In the genomic region with DNA sequence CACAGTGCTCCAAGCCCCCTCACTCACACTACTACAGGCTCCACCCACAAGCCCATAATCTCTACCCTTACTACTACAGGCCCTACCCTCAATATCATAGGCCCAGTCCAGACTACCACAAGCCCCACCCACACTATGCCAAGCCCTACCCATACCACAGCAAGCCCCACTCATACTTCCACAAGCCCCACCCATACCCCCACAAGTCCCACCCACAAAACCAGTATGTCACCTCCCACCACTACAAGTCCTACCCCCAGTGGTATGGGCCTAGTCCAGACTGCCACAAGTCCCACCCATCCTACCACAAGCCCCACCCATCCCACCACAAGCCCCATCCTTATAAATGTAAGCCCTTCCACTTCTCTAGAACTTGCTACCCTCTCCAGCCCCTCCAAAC, we compare ENCODE assay signal across 8 cellular contexts. TPM values are rescaled to one million over a fixed set of nuclear protein-coding genes. Genes with fewer than 3 reads are reported as not detected.
DNase-seq lines count a peak whose midpoint lies in the region; ATAC-seq and TF ChIP-seq lines count a peak whose summit lies in the region.

No MANE protein-coding gene starts in this region.

- H3K27ac ChIP-seq in A673 (ENCODE audit: low read depth, low read length, poor library complexity, severe bottlenecking) = no peak overlapping the region
- H3K27ac ChIP-seq in GM23338 (ENCODE audit: low read depth) = no peak overlapping the region
- no peak overlapping the region for H3K27ac ChIP-seq in testis

- H3K4me2 ChIP-seq in GM23338 = no peak overlapping the region

- no peak for TF ChIP-seq POLR2A in testis (IDR thresholded peaks at IDR 0.05)

- intact Hi-C loops in A673 (cut with micrococcal nuclease; ENCODE audit: unreplicated experiment) = no loop called here
- intact Hi-C loops in testis (cut with DNase I; ENCODE audit: low total_unique reads) = loop anchor here (10.0 kb wide), 1 partner anchor 102 kb away; the partner anchor contains the start of gene CARMIL2

- TF ChIP-seq CTCF in A673 (conservative IDR thresholded peaks at IDR 0.05; ENCODE audit: low read depth, low read length) (no peak), GM23338 (conservative IDR thresholded peaks at IDR 0.05; ENCODE audit: low read depth in 2 of 2) (no peak), testis (IDR thresholded peaks at IDR 0.05) (no peak)

- H3K27me3 Mint-ChIP-seq in GM23338 (ENCODE audit: insufficient read depth, low read depth, poor library complexity) = peaks cover 58% of the 10 kb centered on the region
- H3K27me3 Mint-ChIP-seq in immature natural killer cell (ENCODE audit: low read depth in 3 of 3) = peaks cover 2 to 8% (median 4%) of the 10 kb centered on the region in 3 donors

- CTCF ChIA-PET in A673 (lab: Charles Lee) = no interaction called here

- H3K27ac Mint-ChIP-seq in GM23338 (no peak overlapping the region), immature natural killer cell (peak overlapping the region; percentile 40 to 90 (median 82))

- no TSS peak for BruUV-seq in A673 (replicated peaks; lab: Mats Ljungman, UMichigan)

- peaks cover 12% of the 10 kb centered on the region for H3K36me3 Mint-ChIP-seq in GM23338 (ENCODE audit: low read depth)
- H3K36me3 Mint-ChIP-seq in immature natural killer cell = peaks cover 0 to 14% (median 5%) of the 10 kb centered on the region in 3 donors

- no peak overlapping the region for H3K4me3 ChIP-seq in A673 (ENCODE audit: low read depth, low read length, poor library complexity, severe bottlenecking)
- no peak overlapping the region for H3K4me3 ChIP-seq in GM23338
- no peak overlapping the region for H3K4me3 ChIP-seq in testis

- POLR2A ChIA-PET in A673 (lab: Charles Lee; ENCODE audit: low non-redundant PET) = no interaction called here

- peaks cover 5% of the 10 kb centered on the region; the same call in 1 of the 2 replicates for H3F3A ChIP-seq in GM23338 (replicated peaks; ENCODE audit: low read depth)

- no peaks in the 10 kb centered on the region for H3K9me2 ChIP-seq in GM23338 (ENCODE audit: insufficient read depth)

- H4K20me1 ChIP-seq in GM23338 (replicated peaks; ENCODE audit: insufficient read depth) = peaks cover 5% of the 10 kb centered on the region

- DNase-seq in A673 (ENCODE audit: low spot score) = peak; percentile 83
- peak; percentile 32 for DNase-seq in GM23338 (ENCODE audit: low spot score)
- DNase-seq in SIG-M5 (lab: John Stamatoyannopoulos, UW) = peak; percentile 21
- peak; percentile 87 for DNase-seq in activated effector memory CD4-positive, alpha-beta T cell treated with anti-CD3 and anti-CD28 coated beads, Interleukin-2, amount 50 U/mL, for 16 hours
- DNase-seq in immature natural killer cell = peak; percentile 80 to 84 (median 81)
- peak; percentile 74 for DNase-seq in stimulated activated naive CD8-positive, alpha-beta T cell treated with anti-CD3 and anti-CD28 coated beads, Interleukin-15, Interleukin-2, amounts not matched to agents 100 U/mL and 50 U/mL, for 24 hours
- no peak for DNase-seq in testis
- no peak for DNase-seq in NCI-H345 treated with DMSO at 0.1 percent for 48 hours (lab: John Stamatoyannopoulos, UW; ENCODE audit: unreplicated experiment)

- H3K9me3 ChIP-seq in A673 (ENCODE audit: low read depth, low read length, poor library complexity, severe bottlenecking) (no peaks in the 10 kb centered on the region), testis (no peaks in the 10 kb centered on the region)

- no peaks in the 10 kb centered on the region; the same call in 2 of the 3 replicates for H3K9me3 Mint-ChIP-seq in GM23338
- H3K9me3 Mint-ChIP-seq in immature natural killer cell = no peaks in the 10 kb centered on the region

- no peak overlapping the region for H2AFZ ChIP-seq in GM23338

- peaks cover 24% of the 10 kb centered on the region for H3K4me1 Mint-ChIP-seq in GM23338
- H3K4me1 Mint-ChIP-seq in immature natural killer cell = peaks cover 31 to 35% of the 10 kb centered on the region in 2 donors

- H3K27me3 ChIP-seq in A673 (replicated peaks; ENCODE audit: insufficient read depth, low read depth, low read length, poor library complexity) = peaks cover 8% of the 10 kb centered on the region
- H3K27me3 ChIP-seq in GM23338 (ENCODE audit: insufficient read depth) = peaks cover 42% of the 10 kb centered on the region
- no peaks in the 10 kb centered on the region for H3K27me3 ChIP-seq in testis

- H3K4me3 Mint-ChIP-seq in GM23338 (no peak overlapping the region; the same call in 2 of the 3 replicates), immature natural killer cell (no peak overlapping the region)

- H3K36me3 ChIP-seq in A673 (ENCODE audit: insufficient read depth, low read length, poor library complexity, severe bottlenecking) (peaks cover 8% of the 10 kb centered on the region), GM23338 (ENCODE audit: insufficient read depth) (no peaks in the 10 kb centered on the region), testis (ENCODE audit: low read depth, missing control alignments) (no peaks in the 10 kb centered on the region)

- peak; percentile 35 for ATAC-seq in GM23338
- ATAC-seq in stimulated activated naive CD8-positive, alpha-beta T cell treated with anti-CD3 and anti-CD28 coated beads, Interleukin-15, Interleukin-2, amounts not matched to agents 100 U/mL and 50 U/mL, for 24 hours = peak; percentile 73

- peaks cover 10% of the 10 kb centered on the region for H3K4me1 ChIP-seq in A673 (ENCODE audit: insufficient read depth, low read length, poor library complexity, severe bottlenecking)
- no peaks in the 10 kb centered on the region; the same call in 1 of the 2 replicates for H3K4me1 ChIP-seq in GM23338 (ENCODE audit: insufficient read depth)
- H3K4me1 ChIP-seq in testis = peaks cover 26% of the 10 kb centered on the region

- no peaks in the 10 kb centered on the region for H3K79me2 ChIP-seq in GM23338 (replicated peaks; ENCODE audit: insufficient read depth)

TF ChIP-seq in GM23338, 12 proteins besides CTCF, POLR2A, EP300 and RAD21 (continues in another document):
- TF ChIP-seq POLR2AphosphoS5 (IDR thresholded peaks at IDR 0.05; ENCODE audit: low read depth) (no peak), EZH2 (IDR thresholded peaks at IDR 0.05; ENCODE audit: low read depth, unreplicated experiment) (no peak), STAT1 (IDR thresholded peaks at IDR 0.05; ENCODE audit: unreplicated experiment) (no peak), EZH2phosphoT487 (IDR thresholded peaks at IDR 0.05; ENCODE audit: unreplicated experiment) (no peak), JUNB (IDR thresholded peaks at IDR 0.05; ENCODE audit: unreplicated experiment) (no peak), ZNF114 (CRISPR knock-in tag; IDR thresholded peaks at IDR 0.05) (no peak), CREB1 (CRISPR knock-in tag; IDR thresholded peaks at IDR 0.05; ENCODE audit: low read depth) (no peak)
- TF ChIP-seq, protein P1, sequence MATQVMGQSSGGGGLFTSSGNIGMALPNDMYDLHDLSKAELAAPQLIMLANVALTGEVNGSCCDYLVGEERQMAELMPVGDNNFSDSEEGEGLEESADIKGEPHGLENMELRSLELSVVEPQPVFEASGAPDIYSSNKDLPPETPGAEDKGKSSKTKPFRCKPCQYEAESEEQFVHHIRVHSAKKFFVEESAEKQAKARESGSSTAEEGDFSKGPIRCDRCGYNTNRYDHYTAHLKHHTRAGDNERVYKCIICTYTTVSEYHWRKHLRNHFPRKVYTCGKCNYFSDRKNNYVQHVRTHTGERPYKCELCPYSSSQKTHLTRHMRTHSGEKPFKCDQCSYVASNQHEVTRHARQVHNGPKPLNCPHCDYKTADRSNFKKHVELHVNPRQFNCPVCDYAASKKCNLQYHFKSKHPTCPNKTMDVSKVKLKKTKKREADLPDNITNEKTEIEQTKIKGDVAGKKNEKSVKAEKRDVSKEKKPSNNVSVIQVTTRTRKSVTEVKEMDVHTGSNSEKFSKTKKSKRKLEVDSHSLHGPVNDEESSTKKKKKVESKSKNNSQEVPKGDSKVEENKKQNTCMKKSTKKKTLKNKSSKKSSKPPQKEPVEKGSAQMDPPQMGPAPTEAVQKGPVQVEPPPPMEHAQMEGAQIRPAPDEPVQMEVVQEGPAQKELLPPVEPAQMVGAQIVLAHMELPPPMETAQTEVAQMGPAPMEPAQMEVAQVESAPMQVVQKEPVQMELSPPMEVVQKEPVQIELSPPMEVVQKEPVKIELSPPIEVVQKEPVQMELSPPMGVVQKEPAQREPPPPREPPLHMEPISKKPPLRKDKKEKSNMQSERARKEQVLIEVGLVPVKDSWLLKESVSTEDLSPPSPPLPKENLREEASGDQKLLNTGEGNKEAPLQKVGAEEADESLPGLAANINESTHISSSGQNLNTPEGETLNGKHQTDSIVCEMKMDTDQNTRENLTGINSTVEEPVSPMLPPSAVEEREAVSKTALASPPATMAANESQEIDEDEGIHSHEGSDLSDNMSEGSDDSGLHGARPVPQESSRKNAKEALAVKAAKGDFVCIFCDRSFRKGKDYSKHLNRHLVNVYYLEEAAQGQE (IDR thresholded peaks at IDR 0.05; ENCODE audit: unreplicated experiment) = no peak

RNA-seq across cellular contexts. Expression of gene RIPOR1, which starts 13.8 kb away (rescaled TPM):
- total RNA-seq in A673 (2021) = 22.9 and 29.0 TPM in 2 replicates
- 7.4 and 22.4 TPM in 2 replicates for total RNA-seq in GM23338 (2014; rRNA removed; shearing (Covaris generic))
- polyA plus RNA-seq in GM23338 (2016; fragmentation: Nextera tagmentation; extraction: Ambion mirVana) = 6.8 and 7.6 TPM in 2 replicates
- polyA plus RNA-seq in immature natural killer cell = 1 to 10 TPM; 2.0 to 7.5 (median 3.3) TPM
- total RNA-seq in testis = 100 to 1,000 TPM in 1 of 2 donors, 10 to 100 TPM in 1; 79.4 to 109 TPM
- polyA plus RNA-seq in testis (ENCODE audit: insufficient read depth, low read depth, low replicate concordance) = 36.1 TPM

RNA-seq across cellular contexts. Expression of gene CTCF, which starts 19.9 kb away (rescaled TPM):
- total RNA-seq in A673 (2021) (68.6 and 74.7 TPM in 2 replicates), testis (10 to 100 TPM; 45.5 to 47.0 TPM)
- total RNA-seq in GM23338 (2014; rRNA removed; shearing (Covaris generic)) = 64.5 and 81.0 TPM in 2 replicates
- polyA plus RNA-seq in GM23338 (2016; fragmentation: Nextera tagmentation; extraction: Ambion mirVana) (67.7 and 72.3 TPM in 2 replicates), immature natural killer cell (10 to 100 TPM; 24.8 to 60.4 (median 28.4) TPM), testis (ENCODE audit: insufficient read depth, low read depth, low replicate concordance) (25.9 TPM)

RNA-seq across cellular contexts. Expression of gene AGRP, which starts 59.1 kb away (rescaled TPM):
- not detected in 2 replicates for total RNA-seq in A673 (2021)
- not detected in 2 replicates for total RNA-seq in GM23338 (2014; rRNA removed; shearing (Covaris generic))
- polyA plus RNA-seq in GM23338 (2016; fragmentation: Nextera tagmentation; extraction: Ambion mirVana) = not detected in 2 replicates
- polyA plus RNA-seq in immature natural killer cell = not detected
- 1 to 10 TPM; 1.2 to 1.7 TPM for total RNA-seq in testis
- polyA plus RNA-seq in testis (ENCODE audit: insufficient read depth, low read depth, low replicate concordance) = not detected

Comparison
In these comparisons a context has a peak if more than half of its experiments do, and no peak if none do; other contexts are left out.
1. DNase-seq: peak in A673 (single experiment), GM23338 (single experiment), SIG-M5 (single experiment), activated effector memory CD4-positive, alpha-beta T cell treated with anti-CD3 and anti-CD28 coated beads, Interleukin-2, amount 50 U/mL, for 16 hours (single experiment), immature natural killer cell (3 of 3) and stimulated activated naive CD8-positive, alpha-beta T cell treated with anti-CD3 and anti-CD28 coated beads, Interleukin-15, Interleukin-2, amounts not matched to agents 100 U/mL and 50 U/mL, for 24 hours (single experiment); none in testis (single experiment) and NCI-H345 treated with DMSO at 0.1 percent for 48 hours (single experiment).